Comparison of ENCODE assay signal across 33 cellular contexts in genomic region chr14:30242742-30243141, GRCh38.
DNase-seq lines count a peak whose midpoint lies in the region; FAIRE-seq and TF ChIP-seq lines count a peak whose summit lies in the region.
"Had no signal": no experiment of that assay in that cellular context is flagged by ENCODE, and none has a peak within 500 bp of the region (broad histone marks: within the 10 kb centered on the region; RNA-seq: fewer than 3 reads in every experiment).

No MANE protein-coding gene starts in this region.

- no peak overlapping the region for H3K4me3 Mint-ChIP-seq in progenitor cell of endocrine pancreas (ENCODE audit: low read depth)
- H3K4me3 Mint-ChIP-seq in activated CD4-positive, alpha-beta T cell treated with anti-CD3 and anti-CD28 coated beads, Interleukin-2, amount 10 ng/mL, durations not matched to agents 24 days and 14 days, result no peak overlapping the region
- H3K4me3 Mint-ChIP-seq in osteocyte (ENCODE audit: unreplicated experiment), result no peak overlapping the region
- H3K4me3 Mint-ChIP-seq: activated naive CD4-positive, alpha-beta T cell treated with anti-CD3 and anti-CD28 coated beads for 36 hours; activated T-cell treated with anti-CD3 and anti-CD28 coated beads, Interleukin-2, amount 50 U/mL, for 72 hours; CD8-positive, alpha-beta T cell; IgD-negative memory B cell; immature natural killer cell; memory B cell; nephron progenitor cell had no signal

- H3K4me1 ChIP-seq in kidney (ENCODE audit: control insufficient read depth in 1 of 2, insufficient read depth in 1 of 2, low read depth in 1 of 2, low read length in 2 of 2), result no peaks in the 10 kb centered on the region
- H3K4me1 ChIP-seq: adrenal gland, BE2C, prostate gland, sigmoid colon, stomach had no signal

- H3K36me3 Mint-ChIP-seq in progenitor cell of endocrine pancreas (ENCODE audit: insufficient read depth) (no peaks in the 10 kb centered on the region), osteocyte (ENCODE audit: unreplicated experiment) (no peaks in the 10 kb centered on the region)
- H3K36me3 Mint-ChIP-seq in activated CD4-positive, alpha-beta T cell treated with anti-CD3 and anti-CD28 coated beads, Interleukin-2, amount 10 ng/mL, durations not matched to agents 24 days and 14 days (ENCODE audit: low read depth), result no peaks in the 10 kb centered on the region
- H3K36me3 Mint-ChIP-seq: CD8-positive, alpha-beta T cell; IgD-negative memory B cell; immature natural killer cell; memory B cell had no signal

- H3K36me3 ChIP-seq in kidney (ENCODE audit: control insufficient read depth in 1 of 2, insufficient read depth in 2 of 2, low read length in 2 of 2), result no peaks in the 10 kb centered on the region
- H3K36me3 ChIP-seq: adrenal gland, BE2C, prostate gland, sigmoid colon, stomach, thyroid gland had no signal

- H3K9ac ChIP-seq in kidney (ENCODE audit: low read length in 2 of 2), result no peak overlapping the region

- no peaks in the 10 kb centered on the region for H3K9me3 ChIP-seq in kidney (ENCODE audit: control insufficient read depth in 1 of 2, low read length in 2 of 2)
- H3K9me3 ChIP-seq: adrenal gland, BE2C, prostate gland, sigmoid colon, stomach, thyroid gland had no signal

- no peak overlapping the region for H3K27ac ChIP-seq in kidney (ENCODE audit: low read depth in 2 of 2, low read length in 2 of 2)
- H3K27ac ChIP-seq: adrenal gland, prostate gland, sigmoid colon, stomach, thyroid gland had no signal

- H3K27ac Mint-ChIP-seq in progenitor cell of endocrine pancreas (peak overlapping the region; percentile 33), osteocyte (ENCODE audit: unreplicated experiment) (no peak overlapping the region)
- no peak overlapping the region for H3K27ac Mint-ChIP-seq in activated CD4-positive, alpha-beta T cell treated with anti-CD3 and anti-CD28 coated beads, Interleukin-2, amount 10 ng/mL, durations not matched to agents 24 days and 14 days
- H3K27ac Mint-ChIP-seq: activated naive CD4-positive, alpha-beta T cell treated with anti-CD3 and anti-CD28 coated beads for 36 hours; activated T-cell treated with anti-CD3 and anti-CD28 coated beads, Interleukin-2, amount 50 U/mL, for 72 hours; CD8-positive, alpha-beta T cell; IgD-negative memory B cell; immature natural killer cell; memory B cell; nephron progenitor cell had no signal

- no peaks in the 10 kb centered on the region for H3K9me3 Mint-ChIP-seq in progenitor cell of endocrine pancreas (ENCODE audit: low read depth)
- H3K9me3 Mint-ChIP-seq in activated CD4-positive, alpha-beta T cell treated with anti-CD3 and anti-CD28 coated beads, Interleukin-2, amount 10 ng/mL, durations not matched to agents 24 days and 14 days, result no peaks in the 10 kb centered on the region
- no peaks in the 10 kb centered on the region for H3K9me3 Mint-ChIP-seq in osteocyte (ENCODE audit: unreplicated experiment)
- H3K9me3 Mint-ChIP-seq: CD8-positive, alpha-beta T cell; nephron progenitor cell had no signal

- H3K27me3 Mint-ChIP-seq in progenitor cell of endocrine pancreas (no peaks in the 10 kb centered on the region), osteocyte (ENCODE audit: unreplicated experiment) (peaks cover 2% of the 10 kb centered on the region)
- H3K27me3 Mint-ChIP-seq in activated CD4-positive, alpha-beta T cell treated with anti-CD3 and anti-CD28 coated beads, Interleukin-2, amount 10 ng/mL, durations not matched to agents 24 days and 14 days, result no peaks in the 10 kb centered on the region
- H3K27me3 Mint-ChIP-seq: memory B cell had no signal

- FAIRE-seq in kidney (lab: Jason Lieb, UNC), result no peak
- FAIRE-seq: GM19239 had no signal

- DNase-seq in NCI-H1417 treated with DMSO at 0.1 percent for 48 hours (lab: John Stamatoyannopoulos, UW), result peak; percentile 91
- DNase-seq in NCI-H69 (lab: John Stamatoyannopoulos, UW), result peak; percentile 78
- DNase-seq in epithelial cell of esophagus (ENCODE audit: low read depth), result peak; percentile 53
- no peak for DNase-seq in progenitor cell of endocrine pancreas (ENCODE audit: low spot score, unreplicated experiment)
- DNase-seq in activated CD4-positive, alpha-beta T cell treated with anti-CD3 and anti-CD28 coated beads, Interleukin-2, amount 10 ng/mL, durations not matched to agents 24 days and 14 days, result no peak
- no peak for DNase-seq in kidney
- DNase-seq in osteocyte (ENCODE audit: extremely low spot score, unreplicated experiment), result no peak
- DNase-seq: activated CD4-positive, alpha-beta T cell treated with anti-CD3 and anti-CD28 coated beads, Interleukin-2, amount 50 U/mL, for 48 hours; activated naive CD4-positive, alpha-beta T cell treated with anti-CD3 and anti-CD28 coated beads for 36 hours; activated T-cell treated with anti-CD3 and anti-CD28 coated beads, Interleukin-2, amount 50 U/mL, for 72 hours; adrenal gland; BE2C; CD8-positive, alpha-beta T cell; cerebellar nuclear complex; DMS 273 treated with DMSO at 0.1 percent for 48 hours; EL; GOT3; immature natural killer cell; NCI-H1092; NCI-H2107; NCI-H510A; nephron progenitor cell; NK-92 treated with Interleukin-12 subunit alpha and Interleukin-12 subunit beta, amount 100 ng/mL, for 24 hours; SHP77; sigmoid colon; stimulated activated CD4-positive, alpha-beta T cell treated with anti-CD3 and anti-CD28 coated beads, Interleukin-4, amount 100 ng/mL, for 1 hour; stomach; T-helper 2 cell; thyroid gland had no signal

- H3K4me1 Mint-ChIP-seq in progenitor cell of endocrine pancreas (ENCODE audit: low read depth) (peaks cover 20% of the 10 kb centered on the region), osteocyte (ENCODE audit: unreplicated experiment) (no peaks in the 10 kb centered on the region)
- H3K4me1 Mint-ChIP-seq in activated CD4-positive, alpha-beta T cell treated with anti-CD3 and anti-CD28 coated beads, Interleukin-2, amount 10 ng/mL, durations not matched to agents 24 days and 14 days, result no peaks in the 10 kb centered on the region
- H3K4me1 Mint-ChIP-seq: IgD-negative memory B cell, immature natural killer cell, memory B cell had no signal

- TF ChIP-seq CTCF in epithelial cell of esophagus (IDR thresholded peaks at IDR 0.05; ENCODE audit: insufficient read depth, low read depth, low read length, missing control alignments), result no peak
- TF ChIP-seq CTCF in progenitor cell of endocrine pancreas (IDR thresholded peaks at IDR 0.05; ENCODE audit: unreplicated experiment), result no peak
- TF ChIP-seq CTCF in kidney (IDR thresholded peaks at IDR 0.05; ENCODE audit: borderline replicate concordance, extremely low read depth, insufficient read depth), result no peak
- no peak for TF ChIP-seq CTCF in osteocyte (IDR thresholded peaks at IDR 0.05)

- no peak overlapping the region for H3K4me3 ChIP-seq in epithelial cell of esophagus (ENCODE audit: low read length)
- no peak overlapping the region for H3K4me3 ChIP-seq in kidney (ENCODE audit: low read length in 2 of 2)
- H3K4me3 ChIP-seq: adrenal gland, prostate gland, sigmoid colon, stomach, thyroid gland had no signal

- intact Hi-C loops in activated CD4-positive, alpha-beta T cell treated with anti-CD3 and anti-CD28 coated beads, Interleukin-2, amount 10 ng/mL, durations not matched to agents 24 days and 14 days (cut with micrococcal nuclease), result no loop called here
- intact Hi-C loops in kidney (cut with DNase I), result no loop called here

Comparison
In these comparisons a context has a peak if more than half of its experiments do, and no peak if none do; other contexts are left out.
1. DNase-seq: peak in NCI-H1417 treated with DMSO at 0.1 percent for 48 hours (single experiment), NCI-H69 (single experiment) and epithelial cell of esophagus (single experiment); none in progenitor cell of endocrine pancreas (single experiment), activated CD4-positive, alpha-beta T cell treated with anti-CD3 and anti-CD28 coated beads, Interleukin-2, amount 10 ng/mL, durations not matched to agents 24 days and 14 days (single experiment), kidney (single experiment) and osteocyte (single experiment).